17 cellular contexts compared by ENCODE assay signal in genomic region chr18:12334280-12335262, GRCh38. TPM values are rescaled to one million over a fixed set of nuclear protein-coding genes. Genes with fewer than 3 reads are reported as not detected.
DNase-seq lines count a peak whose midpoint lies in the region; ATAC-seq, FAIRE-seq and TF ChIP-seq lines count a peak whose summit lies in the region.
"Had no signal": no experiment of that assay in that cellular context is flagged by ENCODE, and none has a peak within 500 bp of the region (broad histone marks: within the 10 kb centered on the region; RNA-seq: fewer than 3 reads in every experiment).

No MANE protein-coding gene starts in this region.

- CTCF ChIA-PET in activated CD4-positive, alpha-beta T cell treated with anti-CD3 and anti-CD28 coated beads for 36 hours (lab: Charles Lee) = interaction anchor here (1.2 kb wide), 1 partner anchor 20 kb away, joined by 3 read pairs; no protein-coding TSS in a partner anchor

- H3K4me1 Mint-ChIP-seq in activated CD4-positive, alpha-beta T cell treated with anti-CD3 and anti-CD28 coated beads for 36 hours = no peaks in the 10 kb centered on the region
- peaks cover 9% of the 10 kb centered on the region for H3K4me1 Mint-ChIP-seq in stimulated activated effector memory CD8-positive, alpha-beta T cell treated with anti-CD3 and anti-CD28 coated beads, Interleukin-12 subunit alpha, Interleukin-12 subunit beta, amount 100 ng/mL, for 72 hours
- H3K4me1 Mint-ChIP-seq: CD4-positive, CD25-positive, alpha-beta regulatory T cell had no signal

- peaks cover 46% of the 10 kb centered on the region for H3K36me3 Mint-ChIP-seq in activated CD4-positive, alpha-beta T cell treated with anti-CD3 and anti-CD28 coated beads for 36 hours (ENCODE audit: low read depth)
- H3K36me3 Mint-ChIP-seq in stimulated activated effector memory CD8-positive, alpha-beta T cell treated with anti-CD3 and anti-CD28 coated beads, Interleukin-12 subunit alpha, Interleukin-12 subunit beta, amount 100 ng/mL, for 72 hours = peaks cover 80% of the 10 kb centered on the region

- H3K4me3 Mint-ChIP-seq in activated CD4-positive, alpha-beta T cell treated with anti-CD3 and anti-CD28 coated beads for 36 hours = no peak overlapping the region
- H3K4me3 Mint-ChIP-seq in stimulated activated effector memory CD8-positive, alpha-beta T cell treated with anti-CD3 and anti-CD28 coated beads, Interleukin-12 subunit alpha, Interleukin-12 subunit beta, amount 100 ng/mL, for 72 hours = no peak overlapping the region
- H3K4me3 Mint-ChIP-seq: CD4-positive, CD25-positive, alpha-beta regulatory T cell; T-helper 1 cell treated with Interleukin-12 subunit alpha and Interleukin-12 subunit beta and Interleukin-4 antibody, amounts not matched to agents 30 μg/mL and 1 μg/mL, for 36 hours had no signal

- H3K36me3 ChIP-seq in bronchial epithelial cell (ENCODE audit: control insufficient read depth, insufficient read depth, low read length) = peaks cover 14% of the 10 kb centered on the region

- H3K4me3 ChIP-seq in bronchial epithelial cell (ENCODE audit: low read depth, low read length) = no peak overlapping the region
- H3K4me3 ChIP-seq: A549 had no signal

- no peak overlapping the region for H3K27ac Mint-ChIP-seq in activated CD4-positive, alpha-beta T cell treated with anti-CD3 and anti-CD28 coated beads for 36 hours
- H3K27ac Mint-ChIP-seq in stimulated activated effector memory CD8-positive, alpha-beta T cell treated with anti-CD3 and anti-CD28 coated beads, Interleukin-12 subunit alpha, Interleukin-12 subunit beta, amount 100 ng/mL, for 72 hours = peak overlapping the region; percentile 9
- H3K27ac Mint-ChIP-seq: T-helper 1 cell treated with Interleukin-12 subunit alpha and Interleukin-12 subunit beta and Interleukin-4 antibody, amounts not matched to agents 30 μg/mL and 1 μg/mL, for 36 hours had no signal

- intact Hi-C loops in activated CD4-positive, alpha-beta T cell treated with anti-CD3 and anti-CD28 coated beads for 36 hours (cut with DNase I, micrococcal nuclease) = no loop called here
- intact Hi-C loops in left ventricle myocardium superior (cut with micrococcal nuclease) = no loop called here

- H3K27me3 ChIP-seq in bronchial epithelial cell (ENCODE audit: control insufficient read depth, insufficient read depth, low read length) = no peaks in the 10 kb centered on the region
- H3K27me3 ChIP-seq: foreskin keratinocyte had no signal

- no peak for TF ChIP-seq CTCF in bronchial epithelial cell (IDR thresholded peaks at IDR 0.05; ENCODE audit: insufficient read depth, low read length, severe bottlenecking)

- H3K27me3 Mint-ChIP-seq in activated CD4-positive, alpha-beta T cell treated with anti-CD3 and anti-CD28 coated beads for 36 hours = no peaks in the 10 kb centered on the region
- H3K27me3 Mint-ChIP-seq: CD4-positive, CD25-positive, alpha-beta regulatory T cell had no signal

- ATAC-seq in activated CD4-positive, alpha-beta T cell treated with anti-CD3 and anti-CD28 coated beads for 36 hours = peak; percentile 26
- peak; percentile 37 for ATAC-seq in left ventricle myocardium superior
- peak; percentile 26 for ATAC-seq in stimulated activated effector memory CD8-positive, alpha-beta T cell treated with anti-CD3 and anti-CD28 coated beads, Interleukin-12 subunit alpha, Interleukin-12 subunit beta, amount 100 ng/mL, for 72 hours
- ATAC-seq in HG02840 (IDR thresholded peaks at IDR 0.05; ENCODE audit: low FRiP score, unreplicated experiment) = no peak
- ATAC-seq: activated CD4-positive, CD25-positive, alpha-beta regulatory T cell treated with anti-CD3 and anti-CD28 coated beads, Interleukin-2, amount 50 U/mL, for 24 hours; foreskin keratinocyte had no signal

- DNase-seq in activated CD4-positive, alpha-beta T cell treated with anti-CD3 and anti-CD28 coated beads for 36 hours = no peak
- DNase-seq in activated CD4-positive, alpha-beta T cell treated with anti-CD3 and anti-CD28 coated beads for 4 hours = no peak
- no peak for DNase-seq in bronchial epithelial cell (ENCODE audit: low read depth)
- peak; percentile 74 for DNase-seq in left ventricle myocardium superior
- no peak for DNase-seq in stimulated activated effector memory CD8-positive, alpha-beta T cell treated with anti-CD3 and anti-CD28 coated beads, Interleukin-12 subunit alpha, Interleukin-12 subunit beta, amount 100 ng/mL, for 72 hours (ENCODE audit: low spot score in 2 of 2)
- DNase-seq in NCI-H345 treated with DMSO at 0.1 percent for 48 hours (lab: John Stamatoyannopoulos, UW; ENCODE audit: unreplicated experiment) = no peak
- DNase-seq in HuH-7.5 (ENCODE audit: low spot score) = no peak
- DNase-seq: activated naive CD4-positive, alpha-beta T cell treated with anti-CD3 and anti-CD28 coated beads, Interleukin-2, amount 50 U/mL, for 16 hours; CD4-positive, CD25-positive, alpha-beta regulatory T cell; foreskin keratinocyte; midbrain; NCI-H2081; stimulated activated CD4-positive, alpha-beta T cell treated with anti-CD3 and anti-CD28 coated beads, Interleukin-4, amount 100 ng/mL, for 4 hours had no signal

- no peaks in the 10 kb centered on the region for H3K9me3 Mint-ChIP-seq in activated CD4-positive, alpha-beta T cell treated with anti-CD3 and anti-CD28 coated beads for 36 hours (ENCODE audit: low read depth)
- H3K9me3 Mint-ChIP-seq in stimulated activated effector memory CD8-positive, alpha-beta T cell treated with anti-CD3 and anti-CD28 coated beads, Interleukin-12 subunit alpha, Interleukin-12 subunit beta, amount 100 ng/mL, for 72 hours = no peaks in the 10 kb centered on the region
- H3K9me3 Mint-ChIP-seq: T-helper 1 cell treated with Interleukin-12 subunit alpha and Interleukin-12 subunit beta and Interleukin-4 antibody, amounts not matched to agents 30 μg/mL and 1 μg/mL, for 36 hours had no signal

- POLR2A ChIA-PET in activated CD4-positive, alpha-beta T cell treated with anti-CD3 and anti-CD28 coated beads for 36 hours (lab: Charles Lee) = interaction anchor here (0.6 kb wide), 1 partner anchor 18 kb away, joined by 3 read pairs; no protein-coding TSS in a partner anchor

- peak; percentile 79 for FAIRE-seq in bronchial epithelial cell (lab: Jason Lieb, UNC)
- FAIRE-seq: A549 had no signal

RNA-seq across cellular contexts. Expression of gene TUBB6, which starts 26.5 kb away (rescaled TPM):
- 1 to 10 TPM; 5.4 to 7.2 TPM for total RNA-seq in activated CD4-positive, alpha-beta T cell treated with anti-CD3 and anti-CD28 coated beads for 36 hours
- total RNA-seq in bronchial epithelial cell = 468 and 922 TPM in 2 replicates
- total RNA-seq in left ventricle myocardium superior = 82.0 TPM

RNA-seq across cellular contexts. Expression of gene AFG3L2, which starts 42.5 kb away (rescaled TPM):
- total RNA-seq in activated CD4-positive, alpha-beta T cell treated with anti-CD3 and anti-CD28 coated beads for 36 hours = 10 to 100 TPM; 38.0 to 56.5 TPM
- 57.0 and 67.1 TPM in 2 replicates for total RNA-seq in bronchial epithelial cell
- 143 TPM for total RNA-seq in left ventricle myocardium superior

Comparison
In these comparisons a context has a peak if more than half of its experiments do, and no peak if none do; other contexts are left out.
1. RNA of gene TUBB6, which starts 26.5 kb away (total RNA-seq): 468 to 922 TPM in bronchial epithelial cell and 82.0 TPM in left ventricle myocardium superior (single experiment); 5.4 to 7.2 TPM in activated CD4-positive, alpha-beta T cell treated with anti-CD3 and anti-CD28 coated beads for 36 hours; every median in the first group is over 10 times any median in the second.